Comparison of ENCODE assay signal across 1 cellular context in genomic region chr1:94319319-94320180, GRCh38.
TF ChIP-seq lines count a peak whose summit lies in the region.

No MANE protein-coding gene starts in this region.

TF ChIP-seq in GM23338, 12 proteins besides CTCF, POLR2A, EP300 and RAD21 (continued from another document):
- TF ChIP-seq REST (IDR thresholded peaks at IDR 0.05; ENCODE audit: unreplicated experiment) (no peak), ETS1 (IDR thresholded peaks at IDR 0.05) (no peak), ZNF331 (CRISPR knock-in tag; IDR thresholded peaks at IDR 0.05; ENCODE audit: low read depth) (no peak), STAT1 (IDR thresholded peaks at IDR 0.05; ENCODE audit: unreplicated experiment) (no peak), EZH2phosphoT487 (IDR thresholded peaks at IDR 0.05; ENCODE audit: unreplicated experiment) (no peak), EZH2 (IDR thresholded peaks at IDR 0.05; ENCODE audit: low read depth, unreplicated experiment) (no peak), ZNF114 (CRISPR knock-in tag; IDR thresholded peaks at IDR 0.05) (no peak)
